ENCODE assay signal across 14 cellular contexts in the genomic region with DNA sequence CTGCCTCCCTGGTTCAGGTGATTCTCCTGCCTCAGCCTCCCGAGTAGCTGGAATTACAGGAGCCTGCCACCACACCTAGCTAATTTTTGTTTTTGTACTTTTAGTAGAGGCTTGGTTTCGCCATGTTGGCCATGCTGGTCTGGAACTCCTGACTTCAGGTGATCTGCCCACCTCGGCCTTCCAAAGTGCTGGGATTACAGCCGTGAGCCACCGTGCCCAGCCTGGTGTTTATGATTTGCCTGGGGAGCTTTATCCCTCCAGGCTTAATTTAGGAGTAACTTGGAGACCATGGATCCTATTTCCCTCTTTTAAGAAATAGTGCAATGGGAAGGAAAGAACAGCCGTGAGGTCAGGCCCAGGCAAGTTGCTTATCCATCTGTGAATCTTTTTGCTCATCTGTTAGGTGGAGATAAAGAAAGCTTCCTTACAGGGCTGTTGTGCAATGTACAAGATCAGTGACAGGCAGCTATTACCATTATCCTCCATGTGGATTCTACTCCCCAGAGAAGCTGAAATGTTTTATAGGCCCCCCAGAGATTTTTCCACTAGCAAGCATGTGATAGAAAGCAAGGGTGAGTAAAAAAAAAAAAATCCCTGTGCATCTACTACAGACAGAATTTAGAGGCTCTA.
DNase-seq lines count a peak whose midpoint lies in the region; TF ChIP-seq lines count a peak whose summit lies in the region.
"Had no signal": no experiment of that assay in that cellular context is flagged by ENCODE, and none has a peak within 500 bp of the region (broad histone marks: within the 10 kb centered on the region; RNA-seq: fewer than 3 reads in every experiment).

No MANE protein-coding gene starts in this region.

- H3K4me3 ChIP-seq in AG10803 (ENCODE audit: low read length) (no peak overlapping the region), thyroid gland (replicated peaks in 1 of 3) (no peak overlapping the region)

- H3K4ac ChIP-seq in H9 (ENCODE audit: low read depth, low read length), result no peak overlapping the region

- H2BK15ac ChIP-seq in H9 (ENCODE audit: low read depth, low read length), result no peak overlapping the region

- POLR2A ChIA-PET in HEK293T (lab: Yijun Ruan, JAX), result no interaction called here

- H3K9me3 Mint-ChIP-seq in H9, result peaks cover 0 to 4% of the 10 kb centered on the region in 2 experiments; a peak in 2 of 5 replicates
- H3K9me3 Mint-ChIP-seq: activated naive CD8-positive, alpha-beta T cell treated with anti-CD3 and anti-CD28 coated beads, Interleukin-2, amount 10 ng/mL, durations not matched to agents 7 days and 5 days; endodermal cell had no signal

- peak; percentile 12 for DNase-seq in AG10803 (ENCODE audit: low read depth)
- no peak for DNase-seq in H9
- DNase-seq in SKM-1 (lab: John Stamatoyannopoulos, UW; ENCODE audit: unreplicated experiment), result peak; percentile 35
- no peak for DNase-seq in epithelial cell of prostate (ENCODE audit: low read depth, low spot score)
- DNase-seq in NCI-H2029 (lab: John Stamatoyannopoulos, UW), result no peak
- no peak for DNase-seq in HEK293T (ENCODE audit: extremely low spot score)
- DNase-seq in anterior cingulate cortex (lab: John Stamatoyannopoulos, UW), result no peak
- DNase-seq in thyroid gland, result no peak
- DNase-seq: activated CD4-positive, alpha-beta T cell treated with anti-CD3 and anti-CD28 coated beads, Interleukin-2, amount 50 U/mL, for 1 hour; activated naive CD8-positive, alpha-beta T cell treated with anti-CD3 and anti-CD28 coated beads, Interleukin-2, amount 10 ng/mL, durations not matched to agents 7 days and 5 days; activated T-cell treated with anti-CD3 and anti-CD28 coated beads, Interleukin-2, amount 50 U/mL, for 1 hour; NCI-H748 treated with DMSO at 0.1 percent for 48 hours; stimulated activated CD4-positive, alpha-beta T cell treated with anti-CD3 and anti-CD28 coated beads, Interleukin-15, amount 100 ng/mL, for 24 hours had no signal

- intact Hi-C loops in thyroid gland (cut with DNase I), result no loop called here

- TF ChIP-seq CTCF in AG10803 (conservative IDR thresholded peaks at IDR 0.05; ENCODE audit: low read length) (no peak), H9 (conservative IDR thresholded peaks at IDR 0.05) (no peak), thyroid gland (IDR thresholded peaks at IDR 0.05) (no peak)

- H3K23me2 ChIP-seq in H9 (ENCODE audit: insufficient read length, low read depth, low read length, poor library complexity, severe bottlenecking), result no peaks in the 10 kb centered on the region

- peaks cover 6% of the 10 kb centered on the region for H3K79me1 ChIP-seq in H9 (ENCODE audit: insufficient read depth, low read depth, low read length, poor library complexity, severe bottlenecking)

- peak overlapping the region; percentile 9 for H3T11ph ChIP-seq in H9 (ENCODE audit: low read length)

- H4K20me1 ChIP-seq in H9 (ENCODE audit: control insufficient read depth, insufficient read depth, insufficient read length), result no peaks in the 10 kb centered on the region

- no peak overlapping the region for H2BK5ac ChIP-seq in H9 (ENCODE audit: insufficient read length, low read length)

- no peak overlapping the region; a peak in 1 of 7 replicates for H3K27ac Mint-ChIP-seq in H9
- H3K27ac Mint-ChIP-seq: activated naive CD8-positive, alpha-beta T cell treated with anti-CD3 and anti-CD28 coated beads, Interleukin-2, amount 10 ng/mL, durations not matched to agents 7 days and 5 days; endodermal cell had no signal

- H3K79me2 ChIP-seq in H9 (ENCODE audit: insufficient read depth, low read length), result peaks cover 2% of the 10 kb centered on the region; the same call in 1 of the 2 replicates

- H3K56ac ChIP-seq in H9 (ENCODE audit: insufficient read length, low read depth, low read length), result no peak overlapping the region

- H3K36me3 ChIP-seq in thyroid gland, result no peaks in the 10 kb centered on the region

- H3K27ac ChIP-seq in H9 (ENCODE audit: insufficient read length, low read depth, low read length), result no peak overlapping the region
- H3K27ac ChIP-seq in epithelial cell of prostate, result peak overlapping the region; percentile 70
- no peak overlapping the region for H3K27ac ChIP-seq in thyroid gland

- no peaks in the 10 kb centered on the region; the same call in 1 of the 2 replicates for H3K27me3 Mint-ChIP-seq in H9 (ENCODE audit: low read depth)
- H3K27me3 Mint-ChIP-seq: activated naive CD8-positive, alpha-beta T cell treated with anti-CD3 and anti-CD28 coated beads, Interleukin-2, amount 10 ng/mL, durations not matched to agents 7 days and 5 days had no signal

- H3K9me3 ChIP-seq in H9 (ENCODE audit: control insufficient read depth, low read depth, low read length) (no peaks in the 10 kb centered on the region), thyroid gland (no peaks in the 10 kb centered on the region)

- no peak overlapping the region for H2BK20ac ChIP-seq in H9 (ENCODE audit: low read depth, low read length, poor library complexity, severe bottlenecking)

- no peak overlapping the region for H4K8ac ChIP-seq in H9 (replicated peaks; ENCODE audit: insufficient read length, low read depth, low read length)

- H3K4me1 Mint-ChIP-seq in H9, result peaks cover 45 to 46% of the 10 kb centered on the region in 2 experiments

- no peak overlapping the region for H2AFZ ChIP-seq in H9 (ENCODE audit: low read length)

- no peak overlapping the region for H4K91ac ChIP-seq in H9 (ENCODE audit: insufficient read length, low read depth, low read length)

- no peak for TF ChIP-seq POLR2A in thyroid gland (IDR thresholded peaks at IDR 0.05)

- H3K36me3 Mint-ChIP-seq in H9 (ENCODE audit: insufficient read depth in 1 of 3, low read depth in 3 of 3), result peaks cover 2 to 18% (median 6%) of the 10 kb centered on the region in 3 experiments; a peak in 5 of 7 replicates

- H3K23ac ChIP-seq in H9 (ENCODE audit: insufficient read length, low read depth, low read length), result no peak overlapping the region

- no CpG with 5 or more reads among the region's 6 CpGs for WGBS in H9 (ENCODE audit: extremely low coverage, insufficient read length, low lambda C conversion rate)
- 97 to 98% methylated on average over 6 of the region's 6 CpGs for WGBS in thyroid gland, 2 donors

- H2AK5ac ChIP-seq in H9 (ENCODE audit: insufficient read length, low read length), result no peak overlapping the region

- H3K4me2 ChIP-seq in H9 (ENCODE audit: insufficient read depth, insufficient read length, low read length), result no peak overlapping the region

- CTCF ChIA-PET in HEK293T (lab: Yijun Ruan, JAX), result interaction anchor here (1.2 kb wide), 1 partner anchor 11 kb away, joined by 3 read pairs; no protein-coding TSS in a partner anchor

- H3K9ac ChIP-seq in H9 (ENCODE audit: extremely low read depth, insufficient read length, low read length), result no peak overlapping the region

- no peak overlapping the region for H3K4me3 Mint-ChIP-seq in H9
- H3K4me3 Mint-ChIP-seq: activated naive CD8-positive, alpha-beta T cell treated with anti-CD3 and anti-CD28 coated beads, Interleukin-2, amount 10 ng/mL, durations not matched to agents 7 days and 5 days; endodermal cell had no signal

- H3K4me1 ChIP-seq in H9 (ENCODE audit: insufficient read depth, low read length) (no peaks in the 10 kb centered on the region; the same call in 1 of the 2 replicates), thyroid gland (no peaks in the 10 kb centered on the region)

- H2BK120ac ChIP-seq in H9 (ENCODE audit: low read depth, low read length, poor library complexity, severe bottlenecking), result no peak overlapping the region

- no peak overlapping the region for H3K18ac ChIP-seq in H9 (ENCODE audit: insufficient read length, low read depth, low read length)

- no peak overlapping the region for H4K5ac ChIP-seq in H9 (ENCODE audit: insufficient read length, low read depth, low read length)

- H3K14ac ChIP-seq in H9 (ENCODE audit: insufficient read depth, low read length), result no peak overlapping the region

- no peak overlapping the region for H2BK12ac ChIP-seq in H9 (ENCODE audit: insufficient read length, low read depth, low read length)

- H3K27me3 ChIP-seq in H9 (ENCODE audit: insufficient read depth, low read length) (no peaks in the 10 kb centered on the region), thyroid gland (no peaks in the 10 kb centered on the region)

TF ChIP-seq in HEK293T, 16 proteins besides CTCF, POLR2A, EP300 and RAD21:
- TF ChIP-seq ELF4 (IDR thresholded peaks at IDR 0.05) (no peak), LEF1 (IDR thresholded peaks at IDR 0.05; ENCODE audit: borderline replicate concordance) (no peak), HDGF (IDR thresholded peaks at IDR 0.05; ENCODE audit: borderline replicate concordance) (no peak), BHLHE40 (IDR thresholded peaks at IDR 0.05; ENCODE audit: borderline replicate concordance) (no peak), FOXK2 (IDR thresholded peaks at IDR 0.05) (no peak), FOXA1 (IDR thresholded peaks at IDR 0.05) (no peak), FOXM1 (IDR thresholded peaks at IDR 0.05; ENCODE audit: borderline replicate concordance) (no peak)

Comparison
In these comparisons a context has a peak if more than half of its experiments do, and no peak if none do; other contexts are left out.
1. DNase-seq: peak in AG10803 (single experiment) and SKM-1 (single experiment); none in H9 (single experiment), epithelial cell of prostate (single experiment), NCI-H2029 (single experiment), HEK293T (single experiment), anterior cingulate cortex (0 of 58) and thyroid gland (0 of 2).